8 cellular contexts compared by ENCODE assay signal in the genomic region with DNA sequence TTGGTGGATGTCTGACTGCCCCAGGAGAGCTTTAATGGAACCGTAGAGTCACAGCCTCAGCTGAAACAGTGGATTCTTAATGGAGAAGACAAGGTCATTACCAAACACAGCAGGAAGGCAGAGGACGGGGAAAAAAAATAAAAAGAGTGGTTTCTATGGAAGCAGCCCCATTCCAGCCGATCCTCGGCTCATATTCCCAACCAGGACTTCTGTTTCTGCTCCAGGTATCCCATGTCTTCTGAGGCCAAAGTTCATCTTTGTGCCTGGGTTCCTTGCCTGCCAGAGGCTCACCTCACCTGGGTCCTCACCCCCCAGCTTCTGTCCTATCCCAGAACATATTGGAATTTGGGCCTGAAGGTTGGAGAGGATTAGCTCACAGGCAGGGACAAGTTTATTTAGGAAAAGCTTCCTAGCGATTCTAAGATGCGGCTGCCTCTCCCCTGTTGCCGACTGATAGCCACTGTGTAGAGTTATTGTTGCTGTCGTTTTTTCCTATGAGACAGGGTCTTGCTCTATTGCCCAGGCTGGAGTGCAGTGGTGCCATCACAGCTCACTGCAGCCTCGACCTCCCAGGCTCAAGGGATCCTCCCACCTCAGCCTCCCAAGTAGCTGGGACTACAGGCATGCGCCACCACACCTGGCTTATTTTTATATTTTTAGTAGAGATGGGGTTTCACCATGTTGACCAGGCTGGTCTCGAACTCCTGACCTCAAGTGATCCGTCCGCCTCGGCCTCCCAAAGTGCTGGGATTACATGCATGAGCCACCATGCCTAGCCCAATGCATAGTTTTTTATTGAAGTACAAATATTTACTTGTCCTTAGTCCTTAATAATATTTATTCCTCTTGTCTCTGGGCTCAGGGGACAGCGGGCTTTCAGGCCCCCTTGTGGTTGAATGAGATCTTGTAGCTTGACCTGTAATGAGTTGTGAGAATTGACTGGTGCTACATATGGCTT. TPM values are rescaled to one million over a fixed set of nuclear protein-coding genes. Genes with fewer than 3 reads are reported as not detected.
DNase-seq lines count a peak whose midpoint lies in the region; ATAC-seq and TF ChIP-seq lines count a peak whose summit lies in the region.

No MANE protein-coding gene starts in this region.

- TF ChIP-seq EP300 in SK-N-SH (IDR thresholded peaks at IDR 0.05; ENCODE audit: borderline replicate concordance in 1 of 2, low read depth in 1 of 2, low read length in 1 of 2) = no peak

- peak; percentile 68 for DNase-seq in AG20443 (ENCODE audit: low spot score)
- peak; percentile 67 for DNase-seq in GM23248
- DNase-seq in SK-N-SH = peak; percentile 48
- DNase-seq in iPS-NIHi11 (ENCODE audit: low spot score) = peak; percentile 56
- DNase-seq in effector memory CD4-positive, alpha-beta T cell = no peak
- no peak for DNase-seq in activated CD4-positive, alpha-beta T cell treated with anti-CD3 and anti-CD28 coated beads, Interleukin-2, amount 50 U/mL, for 48 hours

- peak; percentile 68 for TF ChIP-seq CTCF in SK-N-SH (IDR thresholded peaks at IDR 0.05)

- no peaks in the 10 kb centered on the region for H3K9me2 ChIP-seq in GM23248 (ENCODE audit: insufficient read depth)
- no peaks in the 10 kb centered on the region for H3K9me2 ChIP-seq in SK-N-SH

- in situ Hi-C loops in GM23248 (cut with MboI) = loop anchor here (10.0 to 25.0 kb wide), 2 partner anchors 112 to 194 kb away; no protein-coding TSS in a partner anchor

- H3K79me2 ChIP-seq in GM23248 (ENCODE audit: insufficient read depth) (no peaks in the 10 kb centered on the region), SK-N-SH (ENCODE audit: insufficient read depth) (no peaks in the 10 kb centered on the region)

- CTCF ChIA-PET in SK-N-SH (lab: Yijun Ruan, JAX) = interaction anchor here (0.7 to 1.5 kb wide), 11 partner anchors 12 to 711 kb away, joined by 3 to 6 read pairs (median 3); no protein-coding TSS in a partner anchor

- H3F3A ChIP-seq in GM23248 (ENCODE audit: insufficient read depth) (no peaks in the 10 kb centered on the region), SK-N-SH (replicated peaks; ENCODE audit: insufficient read depth) (no peaks in the 10 kb centered on the region)

- 57 to 58% methylated on average over 15 of the region's 15 CpGs for WGBS in GM23248 (ENCODE audit: low coverage in 1 of 2, low lambda C conversion rate in 2 of 2, missing lambda C conversion rate in 2 of 2), 2 experiments
- WGBS in SK-N-SH (ENCODE audit: low lambda C conversion rate) = 65% methylated on average over 14 of the region's 15 CpGs

- H3K9ac ChIP-seq in GM23248 (no peak overlapping the region), SK-N-SH (no peak overlapping the region)

- H3K9me3 ChIP-seq in GM23248 (ENCODE audit: low read depth) (no peaks in the 10 kb centered on the region), SK-N-SH (no peaks in the 10 kb centered on the region)
- H3K9me3 ChIP-seq in effector memory CD4-positive, alpha-beta T cell (ENCODE audit: control insufficient read depth, low read length) = no peaks in the 10 kb centered on the region

- no peak for ATAC-seq in HG02678 (IDR thresholded peaks at IDR 0.05; ENCODE audit: unreplicated experiment)
- no peak for ATAC-seq in HG02642 (IDR thresholded peaks at IDR 0.05; ENCODE audit: poor library complexity, unreplicated experiment)

- POLR2A ChIA-PET in SK-N-SH (lab: Yijun Ruan, JAX) = no interaction called here

- H3K27me3 ChIP-seq in GM23248 (replicated peaks; ENCODE audit: insufficient read depth) = no peaks in the 10 kb centered on the region
- no peaks in the 10 kb centered on the region for H3K27me3 ChIP-seq in SK-N-SH (ENCODE audit: insufficient read depth)
- no peaks in the 10 kb centered on the region for H3K27me3 ChIP-seq in effector memory CD4-positive, alpha-beta T cell (replicated peaks; ENCODE audit: control insufficient read depth, insufficient read depth, low read length, poor library complexity, severe bottlenecking)

- peak; percentile 59 for TF ChIP-seq RAD21 in SK-N-SH (IDR thresholded peaks at IDR 0.05; ENCODE audit: low read length)

- H3K4me3 ChIP-seq in GM23248 (no peak overlapping the region), SK-N-SH (ENCODE audit: low read depth in 2 of 2, low read length in 1 of 2) (no peak overlapping the region)
- no peak overlapping the region for H3K4me3 ChIP-seq in effector memory CD4-positive, alpha-beta T cell (ENCODE audit: insufficient read depth, low read depth, low read length, poor library complexity, severe bottlenecking)

- no peaks in the 10 kb centered on the region for H3K36me3 ChIP-seq in GM23248 (ENCODE audit: low read depth)
- no peaks in the 10 kb centered on the region for H3K36me3 ChIP-seq in SK-N-SH (replicated peaks in 1 of 2; ENCODE audit: control insufficient read depth in 1 of 2, insufficient read depth in 2 of 2, low read length in 1 of 2)
- H3K36me3 ChIP-seq in effector memory CD4-positive, alpha-beta T cell (ENCODE audit: control insufficient read depth, insufficient read depth, low read length) = no peaks in the 10 kb centered on the region

- H4K20me1 ChIP-seq in GM23248 (ENCODE audit: insufficient read depth) = no peaks in the 10 kb centered on the region
- no peaks in the 10 kb centered on the region for H4K20me1 ChIP-seq in SK-N-SH (ENCODE audit: insufficient read depth)

- no peak overlapping the region for H3K4me2 ChIP-seq in GM23248 (ENCODE audit: unreplicated experiment)
- H3K4me2 ChIP-seq in SK-N-SH = no peak overlapping the region

- H3K27ac ChIP-seq in GM23248 = no peak overlapping the region
- H3K27ac ChIP-seq in SK-N-SH (ENCODE audit: low read depth in 2 of 2, low read length in 1 of 2) = no peak overlapping the region
- H3K27ac ChIP-seq in effector memory CD4-positive, alpha-beta T cell (ENCODE audit: insufficient read depth, low read length, poor library complexity, severe bottlenecking) = no peak overlapping the region

- H2AFZ ChIP-seq in GM23248 (no peak overlapping the region), SK-N-SH (ENCODE audit: low read depth) (no peak overlapping the region)

- no peaks in the 10 kb centered on the region for H3K4me1 ChIP-seq in GM23248 (ENCODE audit: insufficient read depth)
- no peaks in the 10 kb centered on the region for H3K4me1 ChIP-seq in SK-N-SH (ENCODE audit: control insufficient read depth in 1 of 2, insufficient read depth in 2 of 2, low read depth in 1 of 2, low read length in 1 of 2)
- H3K4me1 ChIP-seq in effector memory CD4-positive, alpha-beta T cell (ENCODE audit: control insufficient read depth, insufficient read depth, low read length, poor library complexity, severe bottlenecking) = no peaks in the 10 kb centered on the region

TF ChIP-seq in SK-N-SH, 30 proteins besides CTCF, POLR2A, EP300 and RAD21 (continues in another document):
- TF ChIP-seq, protein P1, sequence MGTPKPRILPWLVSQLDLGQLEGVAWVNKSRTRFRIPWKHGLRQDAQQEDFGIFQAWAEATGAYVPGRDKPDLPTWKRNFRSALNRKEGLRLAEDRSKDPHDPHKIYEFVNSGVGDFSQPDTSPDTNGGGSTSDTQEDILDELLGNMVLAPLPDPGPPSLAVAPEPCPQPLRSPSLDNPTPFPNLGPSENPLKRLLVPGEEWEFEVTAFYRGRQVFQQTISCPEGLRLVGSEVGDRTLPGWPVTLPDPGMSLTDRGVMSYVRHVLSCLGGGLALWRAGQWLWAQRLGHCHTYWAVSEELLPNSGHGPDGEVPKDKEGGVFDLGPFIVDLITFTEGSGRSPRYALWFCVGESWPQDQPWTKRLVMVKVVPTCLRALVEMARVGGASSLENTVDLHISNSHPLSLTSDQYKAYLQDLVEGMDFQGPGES (IDR thresholded peaks at IDR 0.05; ENCODE audit: low read depth, low read length) = no peak
- TF ChIP-seq YY1 (IDR thresholded peaks at IDR 0.05; ENCODE audit: low read depth) (no peak), SMC3 (IDR thresholded peaks at IDR 0.05; ENCODE audit: low read depth, low read length) (peak; percentile 61), FOXJ3 (CRISPR knock-in tag; IDR thresholded peaks at IDR 0.05) (no peak)
- TF ChIP-seq, protein P2, sequence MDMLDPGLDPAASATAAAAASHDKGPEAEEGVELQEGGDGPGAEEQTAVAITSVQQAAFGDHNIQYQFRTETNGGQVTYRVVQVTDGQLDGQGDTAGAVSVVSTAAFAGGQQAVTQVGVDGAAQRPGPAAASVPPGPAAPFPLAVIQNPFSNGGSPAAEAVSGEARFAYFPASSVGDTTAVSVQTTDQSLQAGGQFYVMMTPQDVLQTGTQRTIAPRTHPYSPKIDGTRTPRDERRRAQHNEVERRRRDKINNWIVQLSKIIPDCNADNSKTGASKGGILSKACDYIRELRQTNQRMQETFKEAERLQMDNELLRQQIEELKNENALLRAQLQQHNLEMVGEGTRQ (IDR thresholded peaks at IDR 0.05; ENCODE audit: borderline replicate concordance, low read depth, low read length) = no peak

RNA-seq across cellular contexts. Expression of gene CCL26, which starts 15.4 kb away (rescaled TPM):
- not detected in 2 replicates for total RNA-seq in GM23248 (2014; rRNA removed; shearing (Covaris generic))
- 2.2 and 2.3 TPM in 2 replicates for polyA plus RNA-seq in GM23248 (2016; fragmentation: Nextera tagmentation; extraction: Ambion mirVana)
- polyA plus RNA-seq in SK-N-SH (2012; rRNA removed) = not detected in 2 replicates
- polyA plus RNA-seq in SK-N-SH (2012; cell fraction: cytosol; rRNA removed) = 0.10 TPM in 1 of 2 replicates, not detected in the other
- 0.14 TPM in 1 of 2 replicates, not detected in the other for polyA plus RNA-seq in SK-N-SH (2012; cell fraction: nucleus; rRNA removed)

RNA-seq across cellular contexts. Expression of gene HIP1, which starts 17.9 kb away (rescaled TPM):
- total RNA-seq in GM23248 (2014; rRNA removed; shearing (Covaris generic)) = 12.8 and 13.6 TPM in 2 replicates
- polyA plus RNA-seq in GM23248 (2016; fragmentation: Nextera tagmentation; extraction: Ambion mirVana) = 6.1 and 6.2 TPM in 2 replicates
- 10.4 and 11.3 TPM in 2 replicates for polyA plus RNA-seq in SK-N-SH (2012; rRNA removed)
- 6.5 and 8.6 TPM in 2 replicates for polyA plus RNA-seq in SK-N-SH (2012; cell fraction: cytosol; rRNA removed)
- 8.5 and 10.8 TPM in 2 replicates for polyA plus RNA-seq in SK-N-SH (2012; cell fraction: nucleus; rRNA removed)

RNA-seq across cellular contexts. Expression of gene CCL24, which starts 57.0 kb away (rescaled TPM):
- total RNA-seq in GM23248 (2014; rRNA removed; shearing (Covaris generic)) = not detected in 2 replicates
- polyA plus RNA-seq in GM23248 (2016; fragmentation: Nextera tagmentation; extraction: Ambion mirVana) (not detected in 2 replicates), SK-N-SH (2012; rRNA removed) (not detected in 2 replicates)
- not detected in 2 replicates for polyA plus RNA-seq in SK-N-SH (2012; cell fraction: cytosol; rRNA removed)
- polyA plus RNA-seq in SK-N-SH (2012; cell fraction: nucleus; rRNA removed) = not detected in 2 replicates

Comparison
In these comparisons a context has a peak if more than half of its experiments do, and no peak if none do; other contexts are left out.
1. DNase-seq: peak in AG20443 (single experiment), GM23248 (single experiment), SK-N-SH (single experiment) and iPS-NIHi11 (single experiment); none in effector memory CD4-positive, alpha-beta T cell (0 of 3) and activated CD4-positive, alpha-beta T cell treated with anti-CD3 and anti-CD28 coated beads, Interleukin-2, amount 50 U/mL, for 48 hours (0 of 2).